1 cellular context compared by ENCODE assay signal in the genomic region with DNA sequence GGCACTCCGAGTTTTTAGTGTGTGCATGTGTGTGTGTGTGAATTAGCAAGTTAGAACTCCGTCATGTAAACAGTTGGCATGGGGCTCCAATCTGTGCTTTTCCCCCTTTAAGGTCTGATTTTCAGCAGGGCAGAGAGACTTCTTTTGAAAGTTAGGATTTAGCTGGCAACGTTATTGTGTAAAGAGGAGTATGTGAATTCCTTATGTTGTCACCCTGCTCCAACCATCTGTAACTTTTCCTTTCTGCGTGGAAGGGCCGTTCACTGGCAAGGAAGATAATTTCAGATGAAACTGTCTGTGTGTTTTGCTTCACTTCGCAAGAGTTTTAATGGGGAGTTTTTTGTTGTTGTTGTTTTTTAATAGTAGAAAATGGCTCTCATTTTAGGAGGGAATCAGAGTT.
TF ChIP-seq lines count a peak whose summit lies in the region.

No MANE protein-coding gene starts in this region.

TF ChIP-seq in SK-N-SH, 30 proteins besides CTCF, POLR2A, EP300 and RAD21 (continued from another document):
- TF ChIP-seq REST (IDR thresholded peaks at IDR 0.05; ENCODE audit: low read depth, low read length) = no peak
- TF ChIP-seq NRF1 (IDR thresholded peaks at IDR 0.05; ENCODE audit: low read depth, low read length) = no peak
- no peak for TF ChIP-seq SIN3A (IDR thresholded peaks at IDR 0.05; ENCODE audit: borderline replicate concordance, low read depth, low read length)
- TF ChIP-seq GATA2 (CRISPR knock-in tag; IDR thresholded peaks at IDR 0.05) = no peak
